24 cellular contexts compared by ENCODE assay signal in the genomic region with DNA sequence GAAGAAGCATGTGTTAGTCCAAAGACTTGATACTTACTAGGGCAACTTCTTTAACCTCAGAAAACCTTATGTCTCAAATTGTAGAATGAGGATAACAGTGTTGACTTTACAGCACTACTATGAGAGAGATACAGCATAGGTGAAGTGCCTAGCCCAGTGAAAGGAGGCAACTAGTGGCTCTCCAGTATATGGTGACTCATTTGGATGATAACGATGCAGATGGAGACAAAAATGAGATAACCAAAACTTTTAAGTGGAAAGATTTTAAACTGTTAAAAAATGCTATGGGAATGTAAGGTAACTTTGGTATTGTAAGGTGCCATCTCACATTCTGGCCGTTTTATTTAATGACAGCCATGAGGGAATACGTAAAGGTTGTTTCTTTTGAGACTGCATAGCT. TPM values are rescaled to one million over a fixed set of nuclear protein-coding genes. Genes with fewer than 3 reads are reported as not detected.
A peak's percentile ranks its signal among the peaks of the same experiment; 100 is the strongest.
DNase-seq lines count a peak whose midpoint lies in the region; ATAC-seq, FAIRE-seq and TF ChIP-seq lines count a peak whose summit lies in the region.
"Had no signal": no experiment of that assay in that cellular context is flagged by ENCODE, and none has a peak within 500 bp of the region (broad histone marks: within the 10 kb centered on the region; RNA-seq: fewer than 3 reads in every experiment).

No MANE protein-coding gene starts in this region.

- no peaks in the 10 kb centered on the region for H3K27me3 ChIP-seq in GM23338 (ENCODE audit: insufficient read depth)
- H3K27me3 ChIP-seq in Loucy (ENCODE audit: insufficient read depth, low read length, poor library complexity, severe bottlenecking) = no peaks in the 10 kb centered on the region
- H3K27me3 ChIP-seq in iPS-20b (ENCODE audit: insufficient read depth, low read length) = no peaks in the 10 kb centered on the region
- no peaks in the 10 kb centered on the region for H3K27me3 ChIP-seq in pancreas
- H3K27me3 ChIP-seq: SJCRH30 had no signal

- H3K9me3 Mint-ChIP-seq in GM23338 = no peaks in the 10 kb centered on the region; the same call in 1 of the 3 replicates
- H3K9me3 Mint-ChIP-seq: CD14-positive monocyte had no signal

- H3K9ac ChIP-seq in Loucy (ENCODE audit: low read depth, low read length, poor library complexity, severe bottlenecking) = peak overlapping the region; percentile 78
- peak overlapping the region; percentile 95; the same call in 1 of the 2 replicates for H3K9ac ChIP-seq in iPS-20b (ENCODE audit: low read depth, low read length)

- H3K4me3 ChIP-seq in GM23338 = peak overlapping the region; percentile 76
- peak overlapping the region; percentile 95 for H3K4me3 ChIP-seq in Loucy (ENCODE audit: low read length, poor library complexity, severe bottlenecking)
- peak overlapping the region; percentile 96 for H3K4me3 ChIP-seq in iPS-20b (ENCODE audit: low read length)
- H3K4me3 ChIP-seq in pancreas = no peak overlapping the region
- H3K4me3 ChIP-seq: A549, SJCRH30 had no signal

- H3F3A ChIP-seq in GM23338 (replicated peaks; ENCODE audit: low read depth) = peaks cover 18% of the 10 kb centered on the region
- H3F3A ChIP-seq in Loucy (ENCODE audit: low read depth) = no peaks in the 10 kb centered on the region

- H2AFZ ChIP-seq in GM23338 (no peak overlapping the region), Loucy (ENCODE audit: low read length) (no peak overlapping the region)

- peaks cover 23% of the 10 kb centered on the region for H3K36me3 Mint-ChIP-seq in GM23338 (ENCODE audit: low read depth)

- TF ChIP-seq POLR2A in erythroblast (IDR thresholded peaks at IDR 0.05; ENCODE audit: low read length) = no peak

- no peak overlapping the region for H3K27ac Mint-ChIP-seq in GM23338
- H3K27ac Mint-ChIP-seq: B cell, CD14-positive monocyte had no signal

- intact Hi-C loops in pancreas (cut with DNase I) = no loop called here

- H3K4me1 ChIP-seq in GM23338 (ENCODE audit: insufficient read depth) = peaks cover 25% of the 10 kb centered on the region
- H3K4me1 ChIP-seq in Loucy (ENCODE audit: insufficient read depth, low read length, poor library complexity, severe bottlenecking) = peaks cover 41% of the 10 kb centered on the region
- peaks cover 15% of the 10 kb centered on the region for H3K4me1 ChIP-seq in iPS-20b (ENCODE audit: insufficient read depth, low read length)
- peaks cover 0 to 15% (median 11%) of the 10 kb centered on the region in 3 donors for H3K4me1 ChIP-seq in pancreas
- H3K4me1 ChIP-seq: SJCRH30 had no signal

- WGBS in pancreas, 2 donors = 71 to 81% methylated on average over 3 of the region's 3 CpGs

- ATAC-seq in GM23338 (no peak), pancreas (no peak)
- ATAC-seq: A549 had no signal

- H3K4me2 ChIP-seq in GM23338 = peak overlapping the region; percentile 82
- H3K4me2 ChIP-seq in Loucy (ENCODE audit: low read depth, low read length, poor library complexity, severe bottlenecking) = peak overlapping the region; percentile 94
- H3K4me2 ChIP-seq: A549 had no signal

- no peak overlapping the region for H3K4me3 Mint-ChIP-seq in GM23338
- H3K4me3 Mint-ChIP-seq: B cell, CD14-positive monocyte had no signal

- peaks cover 74% of the 10 kb centered on the region for H3K79me2 ChIP-seq in GM23338 (replicated peaks; ENCODE audit: insufficient read depth)
- H3K79me2 ChIP-seq in Loucy (ENCODE audit: insufficient read depth, low read length) = peaks cover 22% of the 10 kb centered on the region

- peaks cover 10% of the 10 kb centered on the region for H3K27me3 Mint-ChIP-seq in GM23338 (ENCODE audit: insufficient read depth, low read depth, poor library complexity)
- H3K27me3 Mint-ChIP-seq: B cell had no signal

- DNase-seq in GM23338 (ENCODE audit: low spot score) (no peak), erythroblast (lab: John Stamatoyannopoulos, UW) (peak; percentile 8 to 9), pancreas (no peak), COLO668 (lab: John Stamatoyannopoulos, UW; ENCODE audit: unreplicated experiment) (no peak), SK-N-DZ (ENCODE audit: low spot score) (no peak), NCI-H1105 treated with DMSO at 0.1 percent for 48 hours (lab: John Stamatoyannopoulos, UW) (no peak)
- DNase-seq: HCEC 1CT, NCI-H1417, NCI-H1694 treated with DMSO at 0.1 percent for 48 hours, NCI-H2081 treated with DMSO at 0.1 percent for 48 hours, NCI-H2171 treated with DMSO at 0.1 percent for 48 hours, NCI-H524 treated with DMSO at 0.1 percent for 48 hours, NCI-H82, OCI-M1, SJCRH30 had no signal

- H3K4me1 Mint-ChIP-seq in GM23338 = peaks cover 33% of the 10 kb centered on the region

- H3K9me3 ChIP-seq in Loucy (ENCODE audit: insufficient read depth, low read depth, low read length) (no peaks in the 10 kb centered on the region), iPS-20b (ENCODE audit: insufficient read depth, low read depth, low read length) (no peaks in the 10 kb centered on the region), pancreas (no peaks in the 10 kb centered on the region)
- H3K9me3 ChIP-seq: A549, SJCRH30 had no signal

- peaks cover 61% of the 10 kb centered on the region for H4K20me1 ChIP-seq in GM23338 (replicated peaks; ENCODE audit: insufficient read depth)
- peaks cover 4% of the 10 kb centered on the region for H4K20me1 ChIP-seq in Loucy (ENCODE audit: insufficient read depth, low read length, poor library complexity, severe bottlenecking)

- H3K36me3 ChIP-seq in GM23338 (ENCODE audit: insufficient read depth) = peaks cover 60% of the 10 kb centered on the region
- no peaks in the 10 kb centered on the region; the same call in 1 of the 2 replicates for H3K36me3 ChIP-seq in Loucy (ENCODE audit: insufficient read depth, low read length)
- H3K36me3 ChIP-seq in iPS-20b (ENCODE audit: insufficient read depth, low read depth, low read length) = peaks cover 67% of the 10 kb centered on the region
- no peaks in the 10 kb centered on the region for H3K36me3 ChIP-seq in pancreas

- H3K9me2 ChIP-seq in GM23338 (ENCODE audit: insufficient read depth) = no peaks in the 10 kb centered on the region
- H3K9me2 ChIP-seq in Loucy (replicated peaks; ENCODE audit: low read depth, low read length) = no peaks in the 10 kb centered on the region

- no peak for FAIRE-seq in pancreas (lab: Jason Lieb, UNC)
- FAIRE-seq: A549, GM12892, GM18507, RCC 7860 had no signal

- TF ChIP-seq CTCF in GM23338 (conservative IDR thresholded peaks at IDR 0.05; ENCODE audit: low read depth in 2 of 2) = no peak
- TF ChIP-seq CTCF in Loucy (conservative IDR thresholded peaks at IDR 0.05; ENCODE audit: low read length) = no peak
- TF ChIP-seq CTCF in pancreas (IDR thresholded peaks at IDR 0.05) = no peak

- peak overlapping the region; percentile 40; the same call in 1 of the 2 replicates for H3K27ac ChIP-seq in GM23338 (ENCODE audit: low read depth)
- peak overlapping the region; percentile 2 for H3K27ac ChIP-seq in iPS-20b (ENCODE audit: low read length)
- no peak overlapping the region for H3K27ac ChIP-seq in pancreas
- H3K27ac ChIP-seq: A549, HL-60, SJCRH30 had no signal

TF ChIP-seq in GM23338, 12 proteins besides CTCF, POLR2A, EP300 and RAD21:
- TF ChIP-seq ZNF114 (CRISPR knock-in tag; IDR thresholded peaks at IDR 0.05) = no peak

RNA-seq across cellular contexts. Expression of a gene that starts 2.7 kb away (rescaled TPM):
- total RNA-seq in GM23338 (2014; rRNA removed; shearing (Covaris generic)) = 1,003 and 1,069 TPM in 2 replicates
- polyA plus RNA-seq in GM23338 (2016; fragmentation: Nextera tagmentation; extraction: Ambion mirVana) = 252 and 303 TPM in 2 replicates
- 10 to 100 TPM; 15.8 to 33.1 (median 17.8) TPM for total RNA-seq in pancreas
- polyA plus RNA-seq in pancreas = 10 to 100 TPM; 31.2 to 45.1 TPM
- 58.2 and 79.5 TPM in 2 replicates for polyA plus RNA-seq in SK-N-DZ (2014; cell fraction: cytosol; rRNA removed)
- 135 and 197 TPM in 2 replicates for polyA plus RNA-seq in SK-N-DZ (2014; cell fraction: nucleus; rRNA removed)

RNA-seq across cellular contexts. Expression of a gene that starts 32.4 kb away (rescaled TPM):
- total RNA-seq in GM23338 (2014; rRNA removed; shearing (Covaris generic)) = 66.8 and 103 TPM in 2 replicates
- polyA plus RNA-seq in GM23338 (2016; fragmentation: Nextera tagmentation; extraction: Ambion mirVana) = 147 and 159 TPM in 2 replicates
- 10 to 100 TPM; 38.2 to 99.7 (median 64.0) TPM for total RNA-seq in pancreas
- 10 to 100 TPM; 29.5 to 50.0 TPM for polyA plus RNA-seq in pancreas
- 98.0 and 129 TPM in 2 replicates for polyA plus RNA-seq in SK-N-DZ (2014; cell fraction: cytosol; rRNA removed)
- polyA plus RNA-seq in SK-N-DZ (2014; cell fraction: nucleus; rRNA removed) = 105 and 150 TPM in 2 replicates

Comparison
In these comparisons a context has a peak if more than half of its experiments do, and no peak if none do; other contexts are left out.
1. DNase-seq: peak in erythroblast (2 of 2); none in GM23338 (single experiment), pancreas (0 of 6), COLO668 (single experiment), SK-N-DZ (single experiment) and NCI-H1105 treated with DMSO at 0.1 percent for 48 hours (single experiment).
2. H3K27ac ChIP-seq: peak in GM23338 (single experiment) and iPS-20b (single experiment); none in pancreas (0 of 4).
3. H3K4me3 ChIP-seq: peak in GM23338 (single experiment), Loucy (single experiment) and iPS-20b (single experiment); none in pancreas (0 of 4).
4. RNA of a gene that starts 2.7 kb away (total RNA-seq): 1,003 to 1,069 TPM in GM23338; 15.8 to 33.1 TPM in pancreas; every median in the first group is over 10 times any median in the second.